Comparison of ENCODE assay signal across 10 cellular contexts in the genomic region with DNA sequence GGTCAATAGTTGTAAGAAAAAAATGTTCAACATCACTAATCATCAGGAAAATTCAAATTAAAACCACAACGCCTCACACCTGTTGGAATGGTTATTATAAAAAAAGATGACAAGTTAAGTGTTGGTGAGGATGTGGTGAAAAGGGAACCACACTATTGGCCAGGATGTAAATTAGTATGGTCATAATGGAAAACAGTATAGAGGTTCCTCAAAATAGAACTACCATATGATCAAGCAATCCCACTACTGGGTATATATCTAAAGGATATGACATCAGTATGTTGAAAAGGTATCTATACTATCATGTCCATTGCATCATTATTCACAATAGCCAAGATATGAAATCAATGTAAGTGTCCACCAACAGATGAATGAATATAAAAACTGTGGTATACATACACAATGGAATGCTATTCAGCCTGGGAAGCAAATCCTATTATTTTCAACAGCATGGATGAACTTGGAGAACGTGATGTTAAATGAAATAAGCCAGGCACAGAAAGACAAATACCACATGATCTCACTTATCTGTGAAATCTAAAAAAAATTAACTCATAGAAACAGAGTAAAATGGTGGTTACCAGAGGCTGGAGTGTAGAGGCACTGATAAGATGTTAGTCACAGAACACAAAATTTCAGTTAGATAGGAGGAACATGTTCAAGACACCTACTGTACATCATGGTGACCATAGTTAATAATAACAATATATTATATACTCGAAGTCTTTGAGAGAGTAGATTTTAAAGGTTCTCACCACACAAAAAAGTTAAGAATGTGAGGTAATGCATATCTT. TPM values are rescaled to one million over a fixed set of nuclear protein-coding genes. Genes with fewer than 3 reads are reported as not detected.
A peak's percentile ranks its signal among the peaks of the same experiment; 100 is the strongest.
DNase-seq lines count a peak whose midpoint lies in the region; ATAC-seq and TF ChIP-seq lines count a peak whose summit lies in the region.
"Had no signal": no experiment of that assay in that cellular context is flagged by ENCODE, and none has a peak within 500 bp of the region (broad histone marks: within the 10 kb centered on the region; RNA-seq: fewer than 3 reads in every experiment).

No MANE protein-coding gene starts in this region.

- no peaks in the 10 kb centered on the region for H3K36me3 Mint-ChIP-seq in natural killer cell treated with Interleukin-12 subunit alpha and Interleukin-12 subunit beta and Interleukin-15 and Interleukin-18, amount 100 ng/mL, for 72 hours
- H3K36me3 Mint-ChIP-seq in activated naive CD4-positive, alpha-beta T cell treated with anti-CD3 and anti-CD28 coated beads for 36 hours (ENCODE audit: low read depth) = no peaks in the 10 kb centered on the region
- H3K36me3 Mint-ChIP-seq in endothelial cell (ENCODE audit: low read depth, unreplicated experiment) = no peaks in the 10 kb centered on the region

- H3K4me1 Mint-ChIP-seq in natural killer cell treated with Interleukin-12 subunit alpha and Interleukin-12 subunit beta and Interleukin-15 and Interleukin-18, amount 100 ng/mL, for 72 hours (ENCODE audit: low read depth in 2 of 2) = peaks cover 6 to 11% of the 10 kb centered on the region in 2 donors
- H3K4me1 Mint-ChIP-seq in activated naive CD4-positive, alpha-beta T cell treated with anti-CD3 and anti-CD28 coated beads for 36 hours (ENCODE audit: low read depth) = no peaks in the 10 kb centered on the region
- H3K4me1 Mint-ChIP-seq in endothelial cell (ENCODE audit: unreplicated experiment) = no peaks in the 10 kb centered on the region

- CTCF ChIA-PET in activated naive CD4-positive, alpha-beta T cell treated with anti-CD3 and anti-CD28 coated beads for 36 hours (lab: Charles Lee) = no interaction called here

- DNase-seq in natural killer cell treated with Interleukin-12 subunit alpha and Interleukin-12 subunit beta and Interleukin-15 and Interleukin-18, amount 100 ng/mL, for 72 hours (ENCODE audit: low spot score) = no peak
- DNase-seq in activated naive CD4-positive, alpha-beta T cell treated with anti-CD3 and anti-CD28 coated beads for 36 hours = no peak
- DNase-seq in endothelial cell (ENCODE audit: low spot score) (no peak), NCI-H524 (lab: John Stamatoyannopoulos, UW) (no peak)
- DNase-seq: activated CD8-positive, alpha-beta memory T cell treated with anti-CD3 and anti-CD28 coated beads for 24 hours; KG1; NCI-H510A had no signal

- no peaks in the 10 kb centered on the region for H3K9me3 Mint-ChIP-seq in natural killer cell treated with Interleukin-12 subunit alpha and Interleukin-12 subunit beta and Interleukin-15 and Interleukin-18, amount 100 ng/mL, for 72 hours
- no peaks in the 10 kb centered on the region for H3K9me3 Mint-ChIP-seq in activated naive CD4-positive, alpha-beta T cell treated with anti-CD3 and anti-CD28 coated beads for 36 hours
- H3K9me3 Mint-ChIP-seq in endothelial cell (ENCODE audit: unreplicated experiment) = no peaks in the 10 kb centered on the region

- H3K27ac Mint-ChIP-seq in natural killer cell treated with Interleukin-12 subunit alpha and Interleukin-12 subunit beta and Interleukin-15 and Interleukin-18, amount 100 ng/mL, for 72 hours = no peak overlapping the region
- H3K27ac Mint-ChIP-seq in activated naive CD4-positive, alpha-beta T cell treated with anti-CD3 and anti-CD28 coated beads for 36 hours = no peak overlapping the region
- H3K27ac Mint-ChIP-seq in endothelial cell (ENCODE audit: unreplicated experiment) = no peak overlapping the region

- no peak for TF ChIP-seq CTCF in endothelial cell (IDR thresholded peaks at IDR 0.05; ENCODE audit: unreplicated experiment)

- peaks cover 2 to 10% of the 10 kb centered on the region in 2 donors for H3K27me3 Mint-ChIP-seq in natural killer cell treated with Interleukin-12 subunit alpha and Interleukin-12 subunit beta and Interleukin-15 and Interleukin-18, amount 100 ng/mL, for 72 hours
- peaks cover 28% of the 10 kb centered on the region for H3K27me3 Mint-ChIP-seq in activated naive CD4-positive, alpha-beta T cell treated with anti-CD3 and anti-CD28 coated beads for 36 hours (ENCODE audit: low read depth)
- no peaks in the 10 kb centered on the region for H3K27me3 Mint-ChIP-seq in endothelial cell (ENCODE audit: unreplicated experiment)

- intact Hi-C loops in activated naive CD4-positive, alpha-beta T cell treated with anti-CD3 and anti-CD28 coated beads for 36 hours (cut with micrococcal nuclease) = no loop called here

- peak; percentile 64 for ATAC-seq in GM19025 (IDR thresholded peaks at IDR 0.05; ENCODE audit: low read depth, unreplicated experiment)
- peak; percentile 88 for ATAC-seq in HG02588 (IDR thresholded peaks at IDR 0.05; ENCODE audit: unreplicated experiment)
- peak; percentile 92 for ATAC-seq in HG03442 (IDR thresholded peaks at IDR 0.05; ENCODE audit: unreplicated experiment)
- ATAC-seq in natural killer cell treated with Interleukin-12 subunit alpha and Interleukin-12 subunit beta and Interleukin-15 and Interleukin-18, amount 100 ng/mL, for 72 hours = peak; percentile 56 to 61

- no peak overlapping the region for H3K4me3 Mint-ChIP-seq in natural killer cell treated with Interleukin-12 subunit alpha and Interleukin-12 subunit beta and Interleukin-15 and Interleukin-18, amount 100 ng/mL, for 72 hours
- H3K4me3 Mint-ChIP-seq in activated naive CD4-positive, alpha-beta T cell treated with anti-CD3 and anti-CD28 coated beads for 36 hours = no peak overlapping the region
- no peak overlapping the region for H3K4me3 Mint-ChIP-seq in endothelial cell (ENCODE audit: unreplicated experiment)

RNA-seq across cellular contexts. Expression of a gene that starts 56.6 kb away (rescaled TPM):
- total RNA-seq in natural killer cell treated with Interleukin-12 subunit alpha and Interleukin-12 subunit beta and Interleukin-15 and Interleukin-18, amount 100 ng/mL, for 72 hours = 1 to 10 TPM; 2.9 to 7.2 TPM
- 10 to 100 TPM; 13.4 to 19.7 TPM for total RNA-seq in activated naive CD4-positive, alpha-beta T cell treated with anti-CD3 and anti-CD28 coated beads for 36 hours
- 47.2 TPM for total RNA-seq in endothelial cell (ENCODE audit: unreplicated experiment)
